Comparison of ENCODE assay signal across 22 cellular contexts in genomic region chr9:116460026-116460425, GRCh38.
"Had no signal": no experiment of that assay in that cellular context is flagged by ENCODE, and none has a peak within 500 bp of the region (broad histone marks: within the 10 kb centered on the region; RNA-seq: fewer than 3 reads in every experiment).

No MANE protein-coding gene starts in this region.

- H3K27me3 ChIP-seq: colonic mucosa, esophagus squamous epithelium, gastrocnemius medialis, heart right ventricle, left lung had no signal

- H3K4me3 ChIP-seq: colonic mucosa, esophagus squamous epithelium, gastrocnemius medialis, heart right ventricle, left lung, lower lobe of right lung, mucosa of descending colon had no signal

- H3K4me1 Mint-ChIP-seq: mesothelial cell of epicardium, naive B cell had no signal

- H3K4me3 Mint-ChIP-seq: dendritic cell treated with granulocyte-macrophage colony-stimulating factor and Interleukin-4, amounts not matched to agents 40 ng/mL and 50 ng/mL, for 4 days; effector memory CD8-positive, alpha-beta T cell; mesothelial cell of epicardium; naive B cell; naive thymus-derived CD8-positive, alpha-beta T cell had no signal

- H3K4me1 ChIP-seq: colonic mucosa, esophagus squamous epithelium, gastrocnemius medialis, heart right ventricle, left lung, lower lobe of right lung had no signal

- DNase-seq: colonic mucosa; cortex of kidney; effector CD8-positive, alpha-beta T cell; effector memory CD8-positive, alpha-beta T cell; esophagus squamous epithelium; foreskin fibroblast; foreskin melanocyte; gastrocnemius medialis; glutamatergic neuron; head of caudate nucleus; heart right ventricle; hippocampal formation; left cardiac atrium; left lung; left ventricle myocardium superior; lower lobe of right lung; mesenchymal stem cell; mucosa of descending colon; naive B cell; naive thymus-derived CD8-positive, alpha-beta T cell had no signal

- H3K9me3 ChIP-seq: colonic mucosa had no signal

- H3K36me3 ChIP-seq: colonic mucosa, esophagus squamous epithelium, gastrocnemius medialis, heart right ventricle, left lung, lower lobe of right lung had no signal

- H3K27ac ChIP-seq: colonic mucosa, esophagus squamous epithelium, gastrocnemius medialis, heart right ventricle, left lung, lower lobe of right lung had no signal

- H3K27me3 Mint-ChIP-seq: dendritic cell treated with granulocyte-macrophage colony-stimulating factor and Interleukin-4, amounts not matched to agents 40 ng/mL and 50 ng/mL, for 4 days; effector memory CD8-positive, alpha-beta T cell; naive B cell; naive thymus-derived CD8-positive, alpha-beta T cell had no signal

- H3K27ac Mint-ChIP-seq: dendritic cell treated with granulocyte-macrophage colony-stimulating factor and Interleukin-4, amounts not matched to agents 40 ng/mL and 50 ng/mL, for 4 days; effector memory CD8-positive, alpha-beta T cell; mesothelial cell of epicardium; naive B cell had no signal
